In genomic region chr17:30344283-30345088, GRCh38 we compare ENCODE assay signal across 10 cellular contexts. TPM values are rescaled to one million over a fixed set of nuclear protein-coding genes. Genes with fewer than 3 reads are reported as not detected.
DNase-seq lines count a peak whose midpoint lies in the region; ATAC-seq, FAIRE-seq and TF ChIP-seq lines count a peak whose summit lies in the region.
"Had no signal": no experiment of that assay in that cellular context is flagged by ENCODE, and none has a peak within 500 bp of the region (broad histone marks: within the 10 kb centered on the region; RNA-seq: fewer than 3 reads in every experiment).

No MANE protein-coding gene starts in this region.

- H3K9ac ChIP-seq in astrocyte (ENCODE audit: low read length) (no peak overlapping the region), subcutaneous abdominal adipose tissue (ENCODE audit: low read length in 5 of 5) (peak overlapping the region in 3 of 5 donors; percentile 19 to 49 (median 40))

- TF ChIP-seq POLR2A in NB4 (IDR thresholded peaks at IDR 0.05; ENCODE audit: extremely low read depth, insufficient read length): no peak

- ATAC-seq in GM19467 (IDR thresholded peaks at IDR 0.05; ENCODE audit: unreplicated experiment): no peak

- H2AFZ ChIP-seq in ACC112 (ENCODE audit: low read length, unreplicated experiment) (peak overlapping the region; percentile 20), astrocyte (ENCODE audit: low read depth, low read length) (peak overlapping the region; percentile 9)

- no peak overlapping the region for H3K4me3 Mint-ChIP-seq in astrocyte (ENCODE audit: unreplicated experiment)

- no peak for FAIRE-seq in astrocyte (lab: Jason Lieb, UNC)
- FAIRE-seq: G401.6, TTC549 had no signal

- peaks cover 5% of the 10 kb centered on the region for H3K4me1 Mint-ChIP-seq in astrocyte (ENCODE audit: low read depth, unreplicated experiment)

- no peak overlapping the region for H3K4me2 ChIP-seq in astrocyte (ENCODE audit: low read length)

- DNase-seq in NB4 (ENCODE audit: low read depth) (peak; percentile 96), astrocyte (ENCODE audit: low read depth) (peak; percentile 36), islet precursor cell (peak; percentile 80), DMS79 (lab: John Stamatoyannopoulos, UW) (no peak), AG08396 (ENCODE audit: low spot score) (no peak)

- H3K9me3 Mint-ChIP-seq in astrocyte (ENCODE audit: unreplicated experiment): no peaks in the 10 kb centered on the region

- no peaks in the 10 kb centered on the region for H4K20me1 ChIP-seq in astrocyte (ENCODE audit: insufficient read depth, low read length)

- H3K79me2 ChIP-seq in ACC112 (ENCODE audit: control insufficient read depth, insufficient read depth, low read length, unreplicated experiment): no peaks in the 10 kb centered on the region
- H3K79me2 ChIP-seq in astrocyte (ENCODE audit: insufficient read depth, low read length): no peaks in the 10 kb centered on the region

- H3K27ac Mint-ChIP-seq in astrocyte (ENCODE audit: unreplicated experiment): no peak overlapping the region

- TF ChIP-seq CTCF in NB4 (IDR thresholded peaks at IDR 0.05; ENCODE audit: low read depth, low read length) (no peak), astrocyte (IDR thresholded peaks at IDR 0.05; ENCODE audit: insufficient read depth, low read depth, low read length) (no peak)

- H3K27me3 Mint-ChIP-seq in astrocyte (ENCODE audit: low read depth, unreplicated experiment): peaks cover 3% of the 10 kb centered on the region

- H3K27ac ChIP-seq in ACC112 (ENCODE audit: low read depth, low read length) (no peak overlapping the region; the same call in 1 of the 2 replicates), astrocyte (ENCODE audit: low read depth, low read length) (no peak overlapping the region), subcutaneous abdominal adipose tissue (ENCODE audit: low read depth, low read length) (peak overlapping the region; percentile 66)

- H3K4me3 ChIP-seq in ACC112 (ENCODE audit: low read depth, low read length) (no peak overlapping the region), NB4 (ENCODE audit: low read depth, low read length) (no peak overlapping the region), astrocyte (ENCODE audit: insufficient read depth, low read depth, low read length) (no peak overlapping the region), subcutaneous abdominal adipose tissue (ENCODE audit: low read depth in 1 of 5, low read length in 5 of 5) (peak overlapping the region in 1 of 5 donors; percentile 29)

- no peaks in the 10 kb centered on the region for H3K36me3 Mint-ChIP-seq in astrocyte (ENCODE audit: low read depth, unreplicated experiment)

- H3K4me1 ChIP-seq in ACC112 (ENCODE audit: control insufficient read depth, insufficient read depth, low read length, unreplicated experiment) (peaks cover 50% of the 10 kb centered on the region), astrocyte (ENCODE audit: insufficient read depth, low read length) (peaks cover 18% of the 10 kb centered on the region), subcutaneous abdominal adipose tissue (ENCODE audit: control insufficient read depth in 5 of 5, insufficient read depth in 5 of 5, low read length in 5 of 5) (peaks cover 2 to 72% (median 31%) of the 10 kb centered on the region in 5 donors)

- H3K36me3 ChIP-seq in ACC112 (ENCODE audit: insufficient read depth, low read length) (no peaks in the 10 kb centered on the region), astrocyte (ENCODE audit: insufficient read depth, low read length) (no peaks in the 10 kb centered on the region), subcutaneous abdominal adipose tissue (ENCODE audit: control insufficient read depth in 5 of 5, insufficient read depth in 5 of 5, low read length in 5 of 5) (no peaks in the 10 kb centered on the region)

- H3K27me3 ChIP-seq in ACC112 (ENCODE audit: insufficient read depth, low read length): no peaks in the 10 kb centered on the region
- H3K27me3 ChIP-seq in astrocyte (ENCODE audit: insufficient read depth, low read length): peaks cover 2% of the 10 kb centered on the region
- no peaks in the 10 kb centered on the region for H3K27me3 ChIP-seq in subcutaneous abdominal adipose tissue (ENCODE audit: control insufficient read depth in 5 of 5, insufficient read depth in 4 of 5, low read length in 5 of 5)

- H3K9me3 ChIP-seq in astrocyte (ENCODE audit: insufficient read depth, low read depth, low read length) (no peaks in the 10 kb centered on the region), subcutaneous abdominal adipose tissue (ENCODE audit: control insufficient read depth in 5 of 5, low read length in 5 of 5) (no peaks in the 10 kb centered on the region)

RNA-seq across cellular contexts. Expression of gene TMIGD1, which starts 10.6 kb away (rescaled TPM):
- total RNA-seq in astrocyte: not detected in 2 replicates

RNA-seq across cellular contexts. Expression of gene CPD, which starts 34.2 kb away (rescaled TPM):
- 51.2 and 55.2 TPM in 2 replicates for total RNA-seq in astrocyte

RNA-seq across cellular contexts. Expression of gene BLMH, which starts 52.7 kb away (rescaled TPM):
- 36.2 TPM in 2 replicates for total RNA-seq in astrocyte

Comparison
In these comparisons a context has a peak if more than half of its experiments do, and no peak if none do; other contexts are left out.
1. DNase-seq: peak in NB4 (single experiment), astrocyte (single experiment) and islet precursor cell (single experiment); none in DMS79 (single experiment) and AG08396 (single experiment).